14 cellular contexts compared by ENCODE assay signal in genomic region chr5:2797981-2798380, GRCh38. TPM values are rescaled to one million over a fixed set of nuclear protein-coding genes. Genes with fewer than 3 reads are reported as not detected.
"Had no signal": no experiment of that assay in that cellular context is flagged by ENCODE, and none has a peak within 500 bp of the region (broad histone marks: within the 10 kb centered on the region; RNA-seq: fewer than 3 reads in every experiment).

No MANE protein-coding gene starts in this region.

- H3K36me3 ChIP-seq: left lung, neutrophil, transverse colon had no signal

- H3K4me3 ChIP-seq: left lung, transverse colon had no signal

- H3K9me3 ChIP-seq: neutrophil, transverse colon had no signal

- H3K27me3 ChIP-seq: left lung, neutrophil, transverse colon had no signal

- ATAC-seq: effector memory CD8-positive, alpha-beta T cell; left lung; natural killer cell had no signal

- DNase-seq: activated CD4-positive, CD25-positive, alpha-beta regulatory T cell treated with anti-CD3 and anti-CD28 coated beads, Interleukin-2, amount 50 U/mL, for 72 hours; activated naive CD4-positive, alpha-beta T cell treated with Interleukin-2 at 50 U/mL for 16 hours; anterior cingulate cortex; effector memory CD8-positive, alpha-beta T cell; left lung; natural killer cell; retina; stimulated activated CD4-positive, alpha-beta T cell treated with anti-CD3 and anti-CD28 coated beads, Interleukin-4, amount 100 ng/mL, for 1 hour; stimulated activated naive CD4-positive, alpha-beta T cell; substantia nigra; T-helper 9 cell; transverse colon had no signal

- H3K27ac ChIP-seq: left lung, neutrophil, transverse colon had no signal

- H3K4me1 ChIP-seq: left lung, transverse colon had no signal

RNA-seq across cellular contexts. Expression of gene IRX2, which starts 46.5 kb away (rescaled TPM):
- total RNA-seq: activated CD8-positive, alpha-beta memory T cell treated with anti-CD3 and anti-CD28 coated beads for 36 hours; natural killer cell; transverse colon had no signal
